Comparison of ENCODE assay signal across 25 cellular contexts in genomic region chr13:41511827-41512226, GRCh38.
"Had no signal": no experiment of that assay in that cellular context is flagged by ENCODE, and none has a peak within 500 bp of the region (broad histone marks: within the 10 kb centered on the region; RNA-seq: fewer than 3 reads in every experiment).

No MANE protein-coding gene starts in this region.

- H3K9me3 Mint-ChIP-seq: naive thymus-derived CD8-positive, alpha-beta T cell; stimulated activated memory B cell treated with anti-CD40 and anti-IgM and Interleukin-4, amounts not matched to agents 10 μg/mL and 1 μg/mL and 100 μg/mL, for 72 hours had no signal

- H3K4me3 ChIP-seq: esophagus muscularis mucosa, heart right ventricle, lower lobe of right lung, prostate gland, right atrium auricular region, spleen, testis, tibial artery had no signal

- H3K36me3 Mint-ChIP-seq: naive thymus-derived CD8-positive, alpha-beta T cell; stimulated activated memory B cell treated with anti-CD40 and anti-IgM and Interleukin-4, amounts not matched to agents 10 μg/mL and 1 μg/mL and 100 μg/mL, for 72 hours; type B pancreatic cell had no signal

- H3K27me3 Mint-ChIP-seq: naive thymus-derived CD8-positive, alpha-beta T cell; stimulated activated memory B cell treated with anti-CD40 and anti-IgM and Interleukin-4, amounts not matched to agents 10 μg/mL and 1 μg/mL and 100 μg/mL, for 72 hours; type B pancreatic cell had no signal

- H3K27ac ChIP-seq: esophagus muscularis mucosa, foreskin keratinocyte, heart right ventricle, lower lobe of right lung, prostate gland, right atrium auricular region, spleen, testis, tibial artery had no signal

- H3K4me1 Mint-ChIP-seq: endodermal cell had no signal

- DNase-seq: effector CD8-positive, alpha-beta T cell; endodermal cell; foreskin keratinocyte; glutamatergic neuron; heart right ventricle; hippocampal formation; kidney glomerular epithelial cell; left ventricle myocardium superior; lower lobe of right lung; naive thymus-derived CD8-positive, alpha-beta T cell; nephron progenitor cell; nucleus accumbens; stimulated activated CD4-positive, alpha-beta T cell treated with anti-CD3 and anti-CD28 coated beads, Interleukin-4, amount 100 ng/mL, for 4 hours; stimulated activated naive CD8-positive, alpha-beta T cell treated with anti-CD3 and anti-CD28 coated beads, Interleukin-15, Interleukin-2, amounts not matched to agents 100 U/mL and 50 U/mL, for 24 hours; testis; tibial artery had no signal

- H3K9me3 ChIP-seq: esophagus muscularis mucosa, lower lobe of right lung, prostate gland, right atrium auricular region, spleen, testis, tibial artery had no signal

- H3K4me1 ChIP-seq: esophagus muscularis mucosa, foreskin keratinocyte, heart right ventricle, lower lobe of right lung, prostate gland, right atrium auricular region, spleen, testis, tibial artery had no signal

- H3K27ac Mint-ChIP-seq: endodermal cell; nephron progenitor cell; stimulated activated memory B cell treated with anti-CD40 and anti-IgM and Interleukin-4, amounts not matched to agents 10 μg/mL and 1 μg/mL and 100 μg/mL, for 72 hours; type B pancreatic cell had no signal

- ATAC-seq: foreskin keratinocyte; heart right ventricle; left ventricle myocardium superior; lower lobe of right lung; naive thymus-derived CD8-positive, alpha-beta T cell; sciatic nerve; stimulated activated naive CD8-positive, alpha-beta T cell treated with anti-CD3 and anti-CD28 coated beads, Interleukin-15, Interleukin-2, amounts not matched to agents 100 U/mL and 50 U/mL, for 24 hours had no signal

- FAIRE-seq: endothelial cell of umbilical vein, islet of Langerhans had no signal

- H3K36me3 ChIP-seq: esophagus muscularis mucosa, heart right ventricle, lower lobe of right lung, prostate gland, right atrium auricular region, spleen, tibial artery had no signal

- H3K4me3 Mint-ChIP-seq: endodermal cell; naive thymus-derived CD8-positive, alpha-beta T cell; nephron progenitor cell; stimulated activated memory B cell treated with anti-CD40 and anti-IgM and Interleukin-4, amounts not matched to agents 10 μg/mL and 1 μg/mL and 100 μg/mL, for 72 hours; type B pancreatic cell had no signal
